Comparison of ENCODE assay signal across 17 cellular contexts in genomic region chr4:3446631-3447320, GRCh38. TPM values are rescaled to one million over a fixed set of nuclear protein-coding genes. Genes with fewer than 3 reads are reported as not detected.
DNase-seq lines count a peak whose midpoint lies in the region; ATAC-seq and TF ChIP-seq lines count a peak whose summit lies in the region.
"Had no signal": no experiment of that assay in that cellular context is flagged by ENCODE, and none has a peak within 500 bp of the region (broad histone marks: within the 10 kb centered on the region; RNA-seq: fewer than 3 reads in every experiment).

No MANE protein-coding gene starts in this region.

- no peak for ATAC-seq in Right ventricle myocardium superior (ENCODE audit: poor library complexity)
- no peak for ATAC-seq in right lobe of liver
- ATAC-seq in HG03342 (IDR thresholded peaks at IDR 0.05; ENCODE audit: unreplicated experiment): no peak
- ATAC-seq: CD8-positive, alpha-beta T cell; HCT116 had no signal

- H3K4me1 ChIP-seq in right atrium auricular region (peaks cover 0 to 8% of the 10 kb centered on the region in 2 donors), right lobe of liver (peaks cover 0 to 10% (median 0%) of the 10 kb centered on the region in 4 donors)
- no peaks in the 10 kb centered on the region for H3K4me1 ChIP-seq in CD4-positive, alpha-beta memory T cell (ENCODE audit: insufficient read depth, low read length)

- no peaks in the 10 kb centered on the region for H3K27me3 ChIP-seq in right atrium auricular region
- H3K27me3 ChIP-seq in right lobe of liver: no peaks in the 10 kb centered on the region
- H3K27me3 ChIP-seq in CD4-positive, alpha-beta memory T cell (ENCODE audit: insufficient read depth, low read length): no peaks in the 10 kb centered on the region

- H3K4me3 ChIP-seq in right atrium auricular region (no peak overlapping the region), right lobe of liver (no peak overlapping the region)
- no peak overlapping the region for H3K4me3 ChIP-seq in CD4-positive, alpha-beta memory T cell (ENCODE audit: low read length in 2 of 2)

- peaks cover 2% of the 10 kb centered on the region for H3K27me3 Mint-ChIP-seq in glutamatergic neuron (ENCODE audit: unreplicated experiment)
- no peaks in the 10 kb centered on the region for H3K27me3 Mint-ChIP-seq in CD4-positive, alpha-beta memory T cell

- peaks cover 4% of the 10 kb centered on the region for H3K9me3 Mint-ChIP-seq in glutamatergic neuron (ENCODE audit: unreplicated experiment)
- no peaks in the 10 kb centered on the region for H3K9me3 Mint-ChIP-seq in CD4-positive, alpha-beta memory T cell
- H3K9me3 Mint-ChIP-seq: CD8-positive, alpha-beta T cell had no signal

- no peak overlapping the region for H3K27ac Mint-ChIP-seq in glutamatergic neuron (ENCODE audit: unreplicated experiment)
- no peak overlapping the region for H3K27ac Mint-ChIP-seq in CD4-positive, alpha-beta memory T cell
- H3K27ac Mint-ChIP-seq: CD8-positive, alpha-beta T cell had no signal

- no peak for TF ChIP-seq POLR2A in right lobe of liver (IDR thresholded peaks at IDR 0.05)

- H3K4me1 Mint-ChIP-seq in glutamatergic neuron (ENCODE audit: low read depth, unreplicated experiment): no peaks in the 10 kb centered on the region
- no peaks in the 10 kb centered on the region for H3K4me1 Mint-ChIP-seq in CD4-positive, alpha-beta memory T cell

- intact Hi-C loops in Right ventricle myocardium superior (cut with DNase I): loop anchor here (10.0 kb wide), 1 partner anchor 252 kb away; no protein-coding TSS in a partner anchor
- intact Hi-C loops in right lobe of liver (cut with DNase I): loop anchor here in 1 of 2 donors (5.0 kb wide), 1 partner anchor 104 kb away; no protein-coding TSS in a partner anchor
- intact Hi-C loops in CD4-positive, alpha-beta memory T cell (cut with micrococcal nuclease): no loop called here

- no peak overlapping the region for H3K4me3 Mint-ChIP-seq in glutamatergic neuron (ENCODE audit: unreplicated experiment)
- H3K4me3 Mint-ChIP-seq in CD4-positive, alpha-beta memory T cell: no peak overlapping the region
- H3K4me3 Mint-ChIP-seq: CD8-positive, alpha-beta T cell had no signal

- CTCF ChIA-PET in CD4-positive, alpha-beta memory T cell (lab: Charles Lee; ENCODE audit: partially characterized antibody): no interaction called here

- WGBS in right lobe of liver (ENCODE audit: insufficient coverage, low coverage, low lambda C conversion rate, missing lambda C conversion rate): 100% methylated on average over 2 of the region's 22 CpGs

- POLR2A ChIA-PET in CD4-positive, alpha-beta memory T cell (lab: Charles Lee; ENCODE audit: partially characterized antibody): no interaction called here

- H3K36me3 Mint-ChIP-seq in glutamatergic neuron (ENCODE audit: unreplicated experiment): no peaks in the 10 kb centered on the region
- no peaks in the 10 kb centered on the region for H3K36me3 Mint-ChIP-seq in CD4-positive, alpha-beta memory T cell
- H3K36me3 Mint-ChIP-seq: CD8-positive, alpha-beta T cell had no signal

- peak; percentile 33 for DNase-seq in Right ventricle myocardium superior
- DNase-seq in right atrium auricular region (ENCODE audit: low spot score): no peak
- DNase-seq in glutamatergic neuron: peak; percentile 17
- peak in 2 of 3 donors; percentile 17 to 47 for DNase-seq in right lobe of liver
- no peak for DNase-seq in cerebellar nuclear complex (lab: John Stamatoyannopoulos, UW)
- DNase-seq in CD4-positive, alpha-beta memory T cell: no peak
- DNase-seq: ACHN; CD8-positive, alpha-beta T cell; COR-L47; DMS153; DMS79 treated with DMSO at 0.1 percent for 48 hours; EL; IMR-90 had no signal

- H3K27ac ChIP-seq in right atrium auricular region: no peak overlapping the region
- H3K27ac ChIP-seq in right lobe of liver: no peak overlapping the region
- H3K27ac ChIP-seq in CD4-positive, alpha-beta memory T cell (ENCODE audit: low read depth, low read length): no peak overlapping the region
- H3K27ac ChIP-seq: C4-2B had no signal

- H3K36me3 ChIP-seq in right atrium auricular region (no peaks in the 10 kb centered on the region), right lobe of liver (peaks cover 0 to 9% (median 2%) of the 10 kb centered on the region in 4 donors)
- H3K36me3 ChIP-seq in CD4-positive, alpha-beta memory T cell (ENCODE audit: insufficient read depth, low read length): no peaks in the 10 kb centered on the region

- no peaks in the 10 kb centered on the region for H3K9me3 ChIP-seq in right atrium auricular region
- no peaks in the 10 kb centered on the region for H3K9me3 ChIP-seq in right lobe of liver
- no peaks in the 10 kb centered on the region for H3K9me3 ChIP-seq in CD4-positive, alpha-beta memory T cell (ENCODE audit: control insufficient read depth in 1 of 2, low read length in 2 of 2)

- no peak for TF ChIP-seq CTCF in right atrium auricular region (IDR thresholded peaks at IDR 0.05)
- no peak for TF ChIP-seq CTCF in glutamatergic neuron (IDR thresholded peaks at IDR 0.05; ENCODE audit: partially characterized antibody, unreplicated experiment)
- no peak for TF ChIP-seq CTCF in right lobe of liver (IDR thresholded peaks at IDR 0.05)

RNA-seq across cellular contexts. Expression of gene HGFAC, which starts 5.0 kb away (rescaled TPM):
- total RNA-seq in Right ventricle myocardium superior (1.9 TPM), right atrium auricular region (not detected), glutamatergic neuron (ENCODE audit: unreplicated experiment) (9.4 TPM), right lobe of liver (100 to 1,000 TPM in 5 of 6 experiments, 10 to 100 TPM in 1; 73.9 to 176 (median 140) TPM)
- under 1 TPM in 1 of 2 experiments, not detected in 1; 0.17 TPM for total RNA-seq in CD4-positive, alpha-beta memory T cell
- not detected for polyA plus RNA-seq in CD4-positive, alpha-beta memory T cell
- total RNA-seq: A172; CD8-positive, alpha-beta T cell; IMR-90 had no signal

RNA-seq across cellular contexts. Expression of gene DOK7, which starts 16.3 kb away (rescaled TPM):
- total RNA-seq in Right ventricle myocardium superior (33.7 TPM), right atrium auricular region (10 to 100 TPM; 31.0 to 68.9 TPM), glutamatergic neuron (ENCODE audit: unreplicated experiment) (5.1 TPM), right lobe of liver (1 to 10 TPM in 4 of 6 experiments, under 1 TPM in 2; 0.73 to 2.4 (median 1.5) TPM)
- not detected for total RNA-seq in CD4-positive, alpha-beta memory T cell
- under 1 TPM in 1 of 2 donors, not detected in 1; 0.10 TPM for polyA plus RNA-seq in CD4-positive, alpha-beta memory T cell
- total RNA-seq: CD8-positive, alpha-beta T cell; IMR-90 had no signal
- polyA plus RNA-seq: IMR-90 had no signal

Comparison
In these comparisons a context has a peak if more than half of its experiments do, and no peak if none do; other contexts are left out.
1. DNase-seq: peak in Right ventricle myocardium superior (single experiment), glutamatergic neuron (single experiment) and right lobe of liver (2 of 3); none in right atrium auricular region (single experiment), cerebellar nuclear complex (0 of 2) and CD4-positive, alpha-beta memory T cell (0 of 5).